ENCODE assay signal across 1 cellular context in the genomic region with DNA sequence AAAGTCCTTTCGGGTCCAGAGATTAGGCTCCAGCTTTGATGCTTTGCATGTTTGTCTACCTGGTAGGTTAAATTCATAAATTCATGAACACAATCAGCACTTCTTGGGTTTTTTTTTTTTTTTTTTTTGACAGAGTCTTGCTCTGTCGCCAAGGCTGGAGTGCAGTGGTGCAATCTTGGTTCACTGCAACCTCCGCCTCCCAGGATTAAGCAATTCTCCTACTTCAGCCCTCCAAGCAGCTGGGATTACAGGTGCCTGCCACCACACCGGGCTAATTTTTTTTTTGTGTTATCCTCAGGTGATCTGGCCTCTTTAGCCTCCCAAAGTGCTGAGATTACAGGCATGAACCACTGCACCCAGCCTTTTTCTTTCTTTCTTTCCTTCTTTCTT.
A peak's percentile ranks its signal among the peaks of the same experiment; 100 is the strongest.
TF ChIP-seq lines count a peak whose summit lies in the region.

No MANE protein-coding gene starts in this region.

TF ChIP-seq in HepG2, 621 proteins besides CTCF, POLR2A, EP300 and RAD21:
- TF ChIP-seq CEBPB (IDR thresholded peaks at IDR 0.05; ENCODE audit: borderline replicate concordance, low read depth, low read length) (peak; percentile 32; the same call in 1 of the 2 replicates), CEBPG (CRISPR knock-in tag; IDR thresholded peaks at IDR 0.05) (peak; percentile 53), GATAD2A (CRISPR knock-in tag; IDR thresholded peaks at IDR 0.05) (0 out of 2 replicates have a peak, but pooled peaks have one; percentile 19)
